Comparison of ENCODE assay signal across 8 cellular contexts in genomic region chr6:85354761-85355618, GRCh38.
A peak's percentile ranks its signal among the peaks of the same experiment; 100 is the strongest.
DNase-seq lines count a peak whose midpoint lies in the region; ATAC-seq and TF ChIP-seq lines count a peak whose summit lies in the region.

No MANE protein-coding gene starts in this region.

- TF ChIP-seq CTCF in DOHH2 (IDR thresholded peaks at IDR 0.05; ENCODE audit: low read depth, low read length, poor library complexity, severe bottlenecking) (peak; percentile 88), psoas muscle (IDR thresholded peaks at IDR 0.05) (peak; percentile 94)

- H3K27ac Mint-ChIP-seq in activated naive CD4-positive, alpha-beta T cell treated with anti-CD3 and anti-CD28 coated beads, Interleukin-2, amount 10 ng/mL, durations not matched to agents 7 days and 5 days = no peak overlapping the region

- no peak overlapping the region for H3K4me3 Mint-ChIP-seq in activated naive CD4-positive, alpha-beta T cell treated with anti-CD3 and anti-CD28 coated beads, Interleukin-2, amount 10 ng/mL, durations not matched to agents 7 days and 5 days

- no peaks in the 10 kb centered on the region for H3K9me2 ChIP-seq in DOHH2 (replicated peaks; ENCODE audit: control insufficient read depth, low read length)

- ATAC-seq in GM21717 (IDR thresholded peaks at IDR 0.05; ENCODE audit: unreplicated experiment) = peak; percentile 86
- ATAC-seq in psoas muscle = peak; percentile 67 to 81 (median 78)
- no peak for ATAC-seq in GM18520 (IDR thresholded peaks at IDR 0.05; ENCODE audit: unreplicated experiment)

- DNase-seq in Kasumi-1 (lab: John Stamatoyannopoulos, UW) (peak; percentile 83 to 87), SJSA1 (ENCODE audit: low read depth in 1 of 2, low spot score in 2 of 2) (peak; percentile 75 to 81), head of caudate nucleus (peak; percentile 31 to 86 (median 72)), psoas muscle (peak; percentile 67 to 79)
- DNase-seq in activated naive CD4-positive, alpha-beta T cell treated with anti-CD3 and anti-CD28 coated beads, Interleukin-2, amount 10 ng/mL, durations not matched to agents 7 days and 5 days = peak; percentile 69

- H3K36me3 Mint-ChIP-seq in activated naive CD4-positive, alpha-beta T cell treated with anti-CD3 and anti-CD28 coated beads, Interleukin-2, amount 10 ng/mL, durations not matched to agents 7 days and 5 days = no peaks in the 10 kb centered on the region

- no peaks in the 10 kb centered on the region for H4K20me1 ChIP-seq in DOHH2 (ENCODE audit: control insufficient read depth, insufficient read depth, low read depth, low read length)

- intact Hi-C loops in head of caudate nucleus (cut with DNase I) = loop anchor here (2.0 kb wide), 1 partner anchor 128 kb away; no protein-coding TSS in a partner anchor
- intact Hi-C loops in psoas muscle (cut with DNase I) = loop anchor here (1.0 to 2.0 kb wide), 2 partner anchors 128 to 129 kb away; no protein-coding TSS in a partner anchor

- peaks cover 8% of the 10 kb centered on the region for H3K27me3 Mint-ChIP-seq in activated naive CD4-positive, alpha-beta T cell treated with anti-CD3 and anti-CD28 coated beads, Interleukin-2, amount 10 ng/mL, durations not matched to agents 7 days and 5 days

- H3K9me3 ChIP-seq in DOHH2 (ENCODE audit: control insufficient read depth, insufficient read depth, low read length) (no peaks in the 10 kb centered on the region), SJSA1 (replicated peaks) (no peaks in the 10 kb centered on the region), psoas muscle (no peaks in the 10 kb centered on the region)

- no peaks in the 10 kb centered on the region for H3F3A ChIP-seq in DOHH2 (ENCODE audit: control insufficient read depth, insufficient read depth)

- no peak overlapping the region for H3K27ac ChIP-seq in DOHH2 (ENCODE audit: low read depth, low read length)
- no peak overlapping the region for H3K27ac ChIP-seq in SJSA1
- H3K27ac ChIP-seq in psoas muscle = no peak overlapping the region

- no peaks in the 10 kb centered on the region for H3K27me3 ChIP-seq in DOHH2 (ENCODE audit: control insufficient read depth, low read length)
- H3K27me3 ChIP-seq in SJSA1 (replicated peaks) = no peaks in the 10 kb centered on the region
- H3K27me3 ChIP-seq in psoas muscle (ENCODE audit: insufficient read depth in 3 of 3, low read length in 2 of 3) = no peaks in the 10 kb centered on the region

- H3K4me3 ChIP-seq in DOHH2 (ENCODE audit: low read length) (no peak overlapping the region), SJSA1 (no peak overlapping the region), psoas muscle (no peak overlapping the region)

- H3K36me3 ChIP-seq in DOHH2 (ENCODE audit: control insufficient read depth, low read length) = no peaks in the 10 kb centered on the region
- no peaks in the 10 kb centered on the region for H3K36me3 ChIP-seq in SJSA1
- no peaks in the 10 kb centered on the region for H3K36me3 ChIP-seq in psoas muscle (ENCODE audit: insufficient read depth in 1 of 2, low read depth in 1 of 2)

- H3K4me1 ChIP-seq in DOHH2 (ENCODE audit: control insufficient read depth, low read length) (no peaks in the 10 kb centered on the region), SJSA1 (replicated peaks) (peaks cover 16% of the 10 kb centered on the region), psoas muscle (no peaks in the 10 kb centered on the region)

- H3K79me2 ChIP-seq in DOHH2 (ENCODE audit: control insufficient read depth, low read length) = no peaks in the 10 kb centered on the region

- no peak overlapping the region for H3K4me2 ChIP-seq in DOHH2 (ENCODE audit: low read length)

- CTCF ChIA-PET in activated naive CD4-positive, alpha-beta T cell treated with anti-CD3 and anti-CD28 coated beads, Interleukin-2, amount 10 ng/mL, durations not matched to agents 7 days and 5 days (lab: Charles Lee) = interaction anchor here (0.6 to 5.3 kb wide), 13 partner anchors 16 to 182 kb away, joined by 3 to 112 read pairs (median 4); partner anchors contain the start of gene NT5E

- H3K9me3 Mint-ChIP-seq in activated naive CD4-positive, alpha-beta T cell treated with anti-CD3 and anti-CD28 coated beads, Interleukin-2, amount 10 ng/mL, durations not matched to agents 7 days and 5 days = no peaks in the 10 kb centered on the region

- WGBS in psoas muscle, 3 donors = 28 to 29% (median 28%) methylated on average over 10 of the region's 10 CpGs

- H3K4me1 Mint-ChIP-seq in activated naive CD4-positive, alpha-beta T cell treated with anti-CD3 and anti-CD28 coated beads, Interleukin-2, amount 10 ng/mL, durations not matched to agents 7 days and 5 days = no peaks in the 10 kb centered on the region
